In genomic region chr20:58010666-58011065, GRCh38 we compare ENCODE assay signal across 25 cellular contexts.
"Had no signal": no experiment of that assay in that cellular context is flagged by ENCODE, and none has a peak within 500 bp of the region (broad histone marks: within the 10 kb centered on the region; RNA-seq: fewer than 3 reads in every experiment).

No MANE protein-coding gene starts in this region.

- H3K27ac Mint-ChIP-seq: memory B cell; natural killer cell treated with Interleukin-12 subunit alpha and Interleukin-12 subunit beta and Interleukin-15 and Interleukin-18, amount 100 ng/mL, for 72 hours; neural progenitor cell had no signal

- H3K36me3 Mint-ChIP-seq: memory B cell; natural killer cell treated with Interleukin-12 subunit alpha and Interleukin-12 subunit beta and Interleukin-15 and Interleukin-18, amount 100 ng/mL, for 72 hours; neural progenitor cell had no signal

- H2AFZ ChIP-seq: hepatocyte, neural progenitor cell, parathyroid adenoma had no signal

- ATAC-seq: foreskin keratinocyte; left cardiac atrium; lower lobe of right lung; natural killer cell treated with Interleukin-12 subunit alpha and Interleukin-12 subunit beta and Interleukin-15 and Interleukin-18, amount 100 ng/mL, for 72 hours; psoas muscle; right lobe of liver had no signal

- H3K27ac ChIP-seq: foreskin keratinocyte, hepatocyte, left ventricle myocardium inferior, lower lobe of right lung, neural progenitor cell, parathyroid adenoma, psoas muscle, right lobe of liver, stomach had no signal

- DNase-seq: dermis blood vessel endothelial cell; erythroblast; foreskin keratinocyte; kidney; left cardiac atrium; left ventricle myocardium inferior; midbrain; occipital lobe; psoas muscle; retina; stimulated activated CD4-positive, alpha-beta T cell treated with anti-CD3 and anti-CD28 coated beads, Interleukin-2, amount 100 ng/mL, for 24 hours; stimulated activated CD4-positive, alpha-beta T cell treated with anti-CD3 and anti-CD28 coated beads, Interleukin-4, amount 100 ng/mL, for 4 hours; stimulated activated naive CD4-positive, alpha-beta T cell; stomach; substantia nigra; trophoblast cell had no signal

- H3K27me3 ChIP-seq: hepatocyte, neural progenitor cell, right lobe of liver had no signal

- FAIRE-seq: colon, endothelial cell of umbilical vein, kidney had no signal

- H3K9me3 ChIP-seq: lower lobe of right lung, psoas muscle, right lobe of liver, stomach had no signal

- H3K4me3 Mint-ChIP-seq: memory B cell; natural killer cell treated with Interleukin-12 subunit alpha and Interleukin-12 subunit beta and Interleukin-15 and Interleukin-18, amount 100 ng/mL, for 72 hours; neural progenitor cell had no signal

- H3K4me1 ChIP-seq: left ventricle myocardium inferior, lower lobe of right lung, neural progenitor cell, parathyroid adenoma, psoas muscle, right lobe of liver, stomach had no signal

- H3K4me2 ChIP-seq: hepatocyte, neural progenitor cell had no signal

- H3K36me3 ChIP-seq: left ventricle myocardium inferior, lower lobe of right lung, neural progenitor cell, right lobe of liver, stomach had no signal

- H3K4me3 ChIP-seq: hepatocyte, left ventricle myocardium inferior, lower lobe of right lung, neural progenitor cell, psoas muscle, right lobe of liver, stomach had no signal

- H3K4me1 Mint-ChIP-seq: memory B cell had no signal

- H3K9me3 Mint-ChIP-seq: memory B cell; natural killer cell treated with Interleukin-12 subunit alpha and Interleukin-12 subunit beta and Interleukin-15 and Interleukin-18, amount 100 ng/mL, for 72 hours; neural progenitor cell had no signal

- H3K79me2 ChIP-seq: hepatocyte, parathyroid adenoma had no signal

- H3K9ac ChIP-seq: neural progenitor cell, parathyroid adenoma had no signal
